ENCODE assay signal across 19 cellular contexts in genomic region chr7:119640326-119640725, GRCh38.
"Had no signal": no experiment of that assay in that cellular context is flagged by ENCODE, and none has a peak within 500 bp of the region (broad histone marks: within the 10 kb centered on the region; RNA-seq: fewer than 3 reads in every experiment).

No MANE protein-coding gene starts in this region.

- H3K9me3 ChIP-seq: SK-N-SH had no signal

- H3K4me3 ChIP-seq: K562 had no signal

- H3K9ac ChIP-seq: KMS-11, SK-N-SH had no signal

- DNase-seq: Kasumi-1; MM.1S; NCI-H1092 treated with DMSO at 0.1 percent for 48 hours; NCI-H1436; NCI-H187; NCI-H2029; NCI-H2081 treated with DMSO at 0.1 percent for 48 hours; NCI-H2171 treated with DMSO at 0.1 percent for 48 hours; NCI-H524; NCI-H774; NK-92 treated with Interleukin-12 subunit alpha and Interleukin-12 subunit beta, amount 100 ng/mL, for 24 hours; SHP77; SK-N-SH; SW 1271; T-cell had no signal

- ATAC-seq: T-cell had no signal

- H3K27ac ChIP-seq: HL-60, KMS-11, RWPE1 had no signal

- H3K4me2 ChIP-seq: KMS-11, SK-N-SH had no signal
